Comparison of ENCODE assay signal across 25 cellular contexts in genomic region chr6:24381476-24382219, GRCh38. TPM values are rescaled to one million over a fixed set of nuclear protein-coding genes. Genes with fewer than 3 reads are reported as not detected.
"Had no signal": no experiment of that assay in that cellular context is flagged by ENCODE, and none has a peak within 500 bp of the region (broad histone marks: within the 10 kb centered on the region; RNA-seq: fewer than 3 reads in every experiment).

No MANE protein-coding gene starts in this region.

- H3K9me3 ChIP-seq: breast epithelium, esophagus muscularis mucosa, heart left ventricle, ovary, psoas muscle, transverse colon had no signal

- H3K4me1 ChIP-seq: breast epithelium, esophagus muscularis mucosa, foreskin keratinocyte, heart left ventricle, psoas muscle, transverse colon had no signal

- H3K27ac Mint-ChIP-seq: activated CD4-positive, alpha-beta memory T cell treated with anti-CD3 and anti-CD28 coated beads, Interleukin-2, amount 10 ng/mL, durations not matched to agents 7 days and 5 days; activated CD4-positive, alpha-beta T cell treated with anti-CD3 and anti-CD28 coated beads, Interleukin-2, amount 10 ng/mL, durations not matched to agents 24 days and 14 days; activated naive CD4-positive, alpha-beta T cell treated with anti-CD3 and anti-CD28 coated beads, Interleukin-2, amount 50 U/mL, for 24 hours; activated naive CD8-positive, alpha-beta T cell treated with anti-CD3 and anti-CD28 coated beads, Interleukin-2, amount 50 U/mL, for 24 hours; activated T-cell treated with anti-CD3 and anti-CD28 coated beads, Interleukin-2, amount 50 U/mL, for 24 hours; stimulated activated naive B cell treated with anti-CD40 and anti-IgM and Interleukin-4, amounts not matched to agents 10 μg/mL and 1 μg/mL and 100 μg/mL, for 72 hours; T-helper 17 cell had no signal

- ATAC-seq: activated naive CD8-positive, alpha-beta T cell treated with anti-CD3 and anti-CD28 coated beads, Interleukin-2, amount 50 U/mL, for 24 hours; foreskin keratinocyte; heart left ventricle; left ventricle myocardium superior; psoas muscle; stimulated activated naive B cell treated with anti-CD40 and anti-IgM and Interleukin-4, amounts not matched to agents 10 μg/mL and 1 μg/mL and 100 μg/mL, for 72 hours; T-helper 17 cell had no signal

- H3K9me3 Mint-ChIP-seq: activated CD4-positive, alpha-beta memory T cell treated with anti-CD3 and anti-CD28 coated beads, Interleukin-2, amount 10 ng/mL, durations not matched to agents 7 days and 5 days; activated CD4-positive, alpha-beta T cell treated with anti-CD3 and anti-CD28 coated beads, Interleukin-2, amount 10 ng/mL, durations not matched to agents 24 days and 14 days; activated naive CD4-positive, alpha-beta T cell treated with anti-CD3 and anti-CD28 coated beads, Interleukin-2, amount 50 U/mL, for 24 hours; activated naive CD8-positive, alpha-beta T cell treated with anti-CD3 and anti-CD28 coated beads, Interleukin-2, amount 50 U/mL, for 24 hours; activated T-cell treated with anti-CD3 and anti-CD28 coated beads, Interleukin-2, amount 50 U/mL, for 24 hours had no signal

- H3K4me3 Mint-ChIP-seq: activated CD4-positive, alpha-beta memory T cell treated with anti-CD3 and anti-CD28 coated beads, Interleukin-2, amount 10 ng/mL, durations not matched to agents 7 days and 5 days; activated CD4-positive, alpha-beta T cell treated with anti-CD3 and anti-CD28 coated beads, Interleukin-2, amount 10 ng/mL, durations not matched to agents 24 days and 14 days; activated naive CD4-positive, alpha-beta T cell treated with anti-CD3 and anti-CD28 coated beads, Interleukin-2, amount 50 U/mL, for 24 hours; activated naive CD8-positive, alpha-beta T cell treated with anti-CD3 and anti-CD28 coated beads, Interleukin-2, amount 50 U/mL, for 24 hours; activated T-cell treated with anti-CD3 and anti-CD28 coated beads, Interleukin-2, amount 50 U/mL, for 24 hours; naive B cell; stimulated activated naive B cell treated with anti-CD40 and anti-IgM and Interleukin-4, amounts not matched to agents 10 μg/mL and 1 μg/mL and 100 μg/mL, for 72 hours; T-helper 17 cell had no signal

- H3K4me3 ChIP-seq: breast epithelium, esophagus muscularis mucosa, heart left ventricle, ovary, psoas muscle, transverse colon had no signal

- H3K36me3 ChIP-seq: breast epithelium, esophagus muscularis mucosa, heart left ventricle, ovary, transverse colon had no signal

- H3K27me3 ChIP-seq: breast epithelium, esophagus muscularis mucosa, foreskin keratinocyte, heart left ventricle, ovary, transverse colon had no signal

- H3K27ac ChIP-seq: breast epithelium, esophagus muscularis mucosa, foreskin keratinocyte, heart left ventricle, ovary, psoas muscle, transverse colon had no signal

- H3K4me1 Mint-ChIP-seq: activated naive CD4-positive, alpha-beta T cell treated with anti-CD3 and anti-CD28 coated beads, Interleukin-2, amount 50 U/mL, for 24 hours; activated naive CD8-positive, alpha-beta T cell treated with anti-CD3 and anti-CD28 coated beads, Interleukin-2, amount 50 U/mL, for 24 hours; stimulated activated naive B cell treated with anti-CD40 and anti-IgM and Interleukin-4, amounts not matched to agents 10 μg/mL and 1 μg/mL and 100 μg/mL, for 72 hours; T-helper 17 cell had no signal

- H3K36me3 Mint-ChIP-seq: stimulated activated naive B cell treated with anti-CD40 and anti-IgM and Interleukin-4, amounts not matched to agents 10 μg/mL and 1 μg/mL and 100 μg/mL, for 72 hours had no signal

- DNase-seq: activated CD4-positive, alpha-beta memory T cell treated with anti-CD3 and anti-CD28 coated beads, Interleukin-2, amount 10 ng/mL, durations not matched to agents 7 days and 5 days; activated CD4-positive, alpha-beta T cell treated with anti-CD3 and anti-CD28 coated beads, Interleukin-2, amount 10 ng/mL, durations not matched to agents 24 days and 14 days; activated CD4-positive, CD25-positive, alpha-beta regulatory T cell treated with anti-CD3 and anti-CD28 coated beads, Interleukin-2, amount 50 U/mL, for 72 hours; activated CD8-positive, alpha-beta memory T cell treated with anti-CD3 and anti-CD28 coated beads, Interleukin-2, amount 50 U/mL, for 48 hours; activated gamma-delta T cell; activated naive CD8-positive, alpha-beta T cell treated with anti-CD3 and anti-CD28 coated beads, Interleukin-2, amount 50 U/mL, for 24 hours; activated T-cell treated with anti-CD3 and anti-CD28 coated beads, Interleukin-2, amount 50 U/mL, for 24 hours; amygdala; central memory CD4-positive, alpha-beta T cell; foreskin keratinocyte; heart left ventricle; left ventricle myocardium superior; naive B cell; ovary; psoas muscle; stimulated activated CD4-positive, alpha-beta T cell treated with anti-CD3 and anti-CD28 coated beads, Interleukin-15, amount 100 ng/mL, for 24 hours; stimulated activated CD4-positive, alpha-beta T cell treated with anti-CD3 and anti-CD28 coated beads, Interleukin-2, amount 100 ng/mL, for 24 hours; stimulated activated naive B cell treated with anti-CD40 and anti-IgM and Interleukin-4, amounts not matched to agents 10 μg/mL and 1 μg/mL and 100 μg/mL, for 72 hours; T-helper 17 cell; T1000; transverse colon had no signal

RNA-seq across cellular contexts. Expression of gene DCDC2, which starts 23.8 kb away (rescaled TPM):
- total RNA-seq: activated CD4-positive, alpha-beta memory T cell treated with anti-CD3 and anti-CD28 coated beads, Interleukin-2, amount 10 ng/mL, durations not matched to agents 7 days and 5 days; activated CD4-positive, alpha-beta T cell treated with anti-CD3 and anti-CD28 coated beads, Interleukin-2, amount 10 ng/mL, durations not matched to agents 24 days and 14 days; esophagus muscularis mucosa; left ventricle myocardium superior; lung microvascular endothelial cell had no signal
- polyA plus RNA-seq: heart left ventricle had no signal
